1 cellular context compared by ENCODE assay signal in the genomic region with DNA sequence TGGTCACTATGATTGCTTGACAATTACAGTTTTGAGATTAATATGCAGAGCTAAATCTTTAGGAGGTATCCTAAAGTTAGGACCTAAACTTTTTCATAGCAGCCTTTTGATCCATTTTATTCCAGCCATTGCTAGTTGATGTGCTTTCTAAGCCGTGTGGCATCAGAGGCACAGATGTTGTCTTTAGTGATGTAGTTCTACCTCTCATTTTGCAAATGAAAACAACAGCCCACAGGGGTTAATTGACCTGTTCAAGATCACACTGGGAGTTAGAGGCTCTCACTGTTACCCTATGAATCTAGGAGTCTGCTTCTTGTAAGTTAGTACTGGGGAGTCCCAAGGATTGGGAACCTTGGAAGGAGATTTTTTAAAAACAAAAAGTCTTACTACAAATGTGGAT.
TF ChIP-seq lines count a peak whose summit lies in the region.

No MANE protein-coding gene starts in this region.

TF ChIP-seq in WTC11, 78 proteins besides CTCF, POLR2A, EP300 and RAD21 (continued from another document):
- TF ChIP-seq, protein P1, sequence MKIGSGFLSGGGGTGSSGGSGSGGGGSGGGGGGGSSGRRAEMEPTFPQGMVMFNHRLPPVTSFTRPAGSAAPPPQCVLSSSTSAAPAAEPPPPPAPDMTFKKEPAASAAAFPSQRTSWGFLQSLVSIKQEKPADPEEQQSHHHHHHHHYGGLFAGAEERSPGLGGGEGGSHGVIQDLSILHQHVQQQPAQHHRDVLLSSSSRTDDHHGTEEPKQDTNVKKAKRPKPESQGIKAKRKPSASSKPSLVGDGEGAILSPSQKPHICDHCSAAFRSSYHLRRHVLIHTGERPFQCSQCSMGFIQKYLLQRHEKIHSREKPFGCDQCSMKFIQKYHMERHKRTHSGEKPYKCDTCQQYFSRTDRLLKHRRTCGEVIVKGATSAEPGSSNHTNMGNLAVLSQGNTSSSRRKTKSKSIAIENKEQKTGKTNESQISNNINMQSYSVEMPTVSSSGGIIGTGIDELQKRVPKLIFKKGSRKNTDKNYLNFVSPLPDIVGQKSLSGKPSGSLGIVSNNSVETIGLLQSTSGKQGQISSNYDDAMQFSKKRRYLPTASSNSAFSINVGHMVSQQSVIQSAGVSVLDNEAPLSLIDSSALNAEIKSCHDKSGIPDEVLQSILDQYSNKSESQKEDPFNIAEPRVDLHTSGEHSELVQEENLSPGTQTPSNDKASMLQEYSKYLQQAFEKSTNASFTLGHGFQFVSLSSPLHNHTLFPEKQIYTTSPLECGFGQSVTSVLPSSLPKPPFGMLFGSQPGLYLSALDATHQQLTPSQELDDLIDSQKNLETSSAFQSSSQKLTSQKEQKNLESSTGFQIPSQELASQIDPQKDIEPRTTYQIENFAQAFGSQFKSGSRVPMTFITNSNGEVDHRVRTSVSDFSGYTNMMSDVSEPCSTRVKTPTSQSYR (CRISPR knock-in tag; IDR thresholded peaks at IDR 0.05): peak; percentile 41; the same call in 1 of the 2 replicates
- TF ChIP-seq TEAD1 (CRISPR knock-in tag; IDR thresholded peaks at IDR 0.05) (0 out of 2 replicates have a peak, but pooled peaks have one; percentile 28), NR1H2 (CRISPR knock-in tag; IDR thresholded peaks at IDR 0.05) (no peak), ZNF423 (CRISPR knock-in tag; IDR thresholded peaks at IDR 0.05) (0 out of 2 replicates have a peak, but pooled peaks have one; percentile 4), ETV6 (CRISPR knock-in tag; IDR thresholded peaks at IDR 0.05) (0 out of 2 replicates have a peak, but pooled peaks have one; percentile 35), MYBL2 (CRISPR knock-in tag; IDR thresholded peaks at IDR 0.05) (no peak), FOXK1 (CRISPR knock-in tag; IDR thresholded peaks at IDR 0.05) (peak; percentile 82; the same call in 1 of the 2 replicates), SP1 (CRISPR knock-in tag; conservative IDR thresholded peaks at IDR 0.05) (0 out of 2 replicates have a peak, but pooled peaks have one; percentile 31)
- TF ChIP-seq, protein P2, sequence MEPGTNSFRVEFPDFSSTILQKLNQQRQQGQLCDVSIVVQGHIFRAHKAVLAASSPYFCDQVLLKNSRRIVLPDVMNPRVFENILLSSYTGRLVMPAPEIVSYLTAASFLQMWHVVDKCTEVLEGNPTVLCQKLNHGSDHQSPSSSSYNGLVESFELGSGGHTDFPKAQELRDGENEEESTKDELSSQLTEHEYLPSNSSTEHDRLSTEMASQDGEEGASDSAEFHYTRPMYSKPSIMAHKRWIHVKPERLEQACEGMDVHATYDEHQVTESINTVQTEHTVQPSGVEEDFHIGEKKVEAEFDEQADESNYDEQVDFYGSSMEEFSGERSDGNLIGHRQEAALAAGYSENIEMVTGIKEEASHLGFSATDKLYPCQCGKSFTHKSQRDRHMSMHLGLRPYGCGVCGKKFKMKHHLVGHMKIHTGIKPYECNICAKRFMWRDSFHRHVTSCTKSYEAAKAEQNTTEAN (CRISPR knock-in tag; IDR thresholded peaks at IDR 0.05): 0 out of 2 replicates have a peak, but pooled peaks have one; percentile 34
